ENCODE assay signal across 22 cellular contexts in the genomic region with DNA sequence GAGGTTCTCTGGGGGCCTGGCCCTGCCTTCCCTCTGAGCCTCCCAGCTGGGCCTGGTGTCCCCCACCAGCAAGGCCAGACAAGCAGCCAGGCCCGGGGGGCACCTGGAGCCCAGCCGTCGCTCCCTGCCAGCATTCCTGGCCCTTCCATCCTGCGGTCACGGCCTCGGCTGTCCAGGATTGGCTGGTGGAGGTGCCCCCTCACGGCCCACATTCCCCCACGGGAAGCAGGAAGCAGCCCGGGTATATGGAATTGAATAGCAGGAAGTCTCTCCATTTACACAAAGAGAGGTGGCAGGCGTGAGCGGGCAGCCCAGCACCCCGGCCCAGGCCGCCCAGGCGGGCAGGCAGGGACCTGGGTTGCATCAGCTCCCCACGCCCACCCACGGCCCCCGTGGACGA. TPM values are rescaled to one million over a fixed set of nuclear protein-coding genes. Genes with fewer than 3 reads are reported as not detected.
A peak's percentile ranks its signal among the peaks of the same experiment; 100 is the strongest.
DNase-seq lines count a peak whose midpoint lies in the region; ATAC-seq, FAIRE-seq and TF ChIP-seq lines count a peak whose summit lies in the region.
"Had no signal": no experiment of that assay in that cellular context is flagged by ENCODE, and none has a peak within 500 bp of the region (broad histone marks: within the 10 kb centered on the region; RNA-seq: fewer than 3 reads in every experiment).

No MANE protein-coding gene starts in this region.

- H3K4me1 ChIP-seq in heart left ventricle (peaks cover 0 to 7% (median 0%) of the 10 kb centered on the region in 12 donors), left ventricle myocardium inferior (no peaks in the 10 kb centered on the region), skeletal muscle tissue (ENCODE audit: control insufficient read depth in 3 of 3, insufficient read depth in 3 of 3, low read length in 3 of 3) (peaks cover 4 to 14% (median 9%) of the 10 kb centered on the region in 3 donors), aorta (ENCODE audit: control insufficient read depth in 1 of 2, insufficient read depth in 2 of 2, low read length in 2 of 2) (no peaks in the 10 kb centered on the region), tibial nerve (no peaks in the 10 kb centered on the region)

- TF ChIP-seq EP300 in tibial nerve (IDR thresholded peaks at IDR 0.05): no peak

- FAIRE-seq in H54 (lab: Jason Lieb, UNC): no peak
- FAIRE-seq: GM12891, kidney had no signal

- intact Hi-C loops in heart left ventricle (cut with DNase I) (no loop called here), left ventricle myocardium superior (cut with micrococcal nuclease) (no loop called here), left ventricle myocardium inferior (cut with micrococcal nuclease) (no loop called here), aorta (cut with DNase I) (no loop called here)

- ATAC-seq in heart left ventricle: peak in 2 of 4 donors; percentile 4 to 47
- ATAC-seq in left ventricle myocardium superior: no peak
- peak; percentile 52 for ATAC-seq in aorta (ENCODE audit: low FRiP score)
- ATAC-seq in HG03565 (IDR thresholded peaks at IDR 0.05; ENCODE audit: unreplicated experiment): no peak
- ATAC-seq: activated T-helper 17 cell treated with anti-CD3 and anti-CD28 coated beads, Interleukin-2, amount 50 U/mL, for 72 hours; mucosa of descending colon had no signal

- H3K27me3 ChIP-seq in heart left ventricle (no peaks in the 10 kb centered on the region), left ventricle myocardium inferior (ENCODE audit: low read depth) (no peaks in the 10 kb centered on the region), skeletal muscle tissue (ENCODE audit: control insufficient read depth in 3 of 3, insufficient read depth in 3 of 3, low read length in 3 of 3) (no peaks in the 10 kb centered on the region), aorta (ENCODE audit: control insufficient read depth in 1 of 2, insufficient read depth in 2 of 2, low read length in 1 of 2) (no peaks in the 10 kb centered on the region), tibial nerve (no peaks in the 10 kb centered on the region)

- H3K27ac ChIP-seq in heart left ventricle: peak overlapping the region in 7 of 12 donors; percentile 13 to 73 (median 41)
- peak overlapping the region; percentile 48 for H3K27ac ChIP-seq in left ventricle myocardium inferior (replicated peaks)
- peak overlapping the region; percentile 70 for H3K27ac ChIP-seq in skeletal muscle tissue (ENCODE audit: low read depth, low read length)
- H3K27ac ChIP-seq in aorta (ENCODE audit: low read depth in 1 of 2, low read length in 2 of 2): no peak overlapping the region
- H3K27ac ChIP-seq in tibial nerve: peak overlapping the region in 2 of 4 donors; percentile 17 to 69
- H3K27ac ChIP-seq: C4-2B had no signal

- peaks cover 0 to 87% (median 42%) of the 10 kb centered on the region in 9 donors for H3K36me3 ChIP-seq in heart left ventricle
- peaks cover 63% of the 10 kb centered on the region for H3K36me3 ChIP-seq in left ventricle myocardium inferior
- H3K36me3 ChIP-seq in skeletal muscle tissue (ENCODE audit: control insufficient read depth in 3 of 3, insufficient read depth in 3 of 3, low read length in 3 of 3): peaks cover 22 to 42% (median 35%) of the 10 kb centered on the region in 3 donors
- H3K36me3 ChIP-seq in aorta (ENCODE audit: control insufficient read depth in 1 of 2, insufficient read depth in 2 of 2, low read length in 1 of 2): peaks cover 0 to 7% of the 10 kb centered on the region in 2 donors
- peaks cover 0 to 94% (median 27%) of the 10 kb centered on the region in 3 donors for H3K36me3 ChIP-seq in tibial nerve

- DNase-seq in heart left ventricle (no peak), left ventricle myocardium superior (no peak), left ventricle myocardium inferior (no peak), aorta (no peak), H54 (ENCODE audit: insufficient read length, low spot score) (no peak), tibial nerve (ENCODE audit: low spot score in 2 of 2) (no peak)
- DNase-seq: central memory CD4-positive, alpha-beta T cell; effector memory CD4-positive, alpha-beta T cell; hypothalamus; kidney; mucosa of descending colon; NCI-H1105 treated with DMSO at 0.1 percent for 48 hours; NCI-H748 treated with DMSO at 0.1 percent for 48 hours; OCI-M1; stimulated activated naive CD4-positive, alpha-beta T cell treated with Interleukin-2 at 50 U/mL for 16 hours; T-helper 2 cell had no signal

- H3K9me3 ChIP-seq in heart left ventricle (no peaks in the 10 kb centered on the region), left ventricle myocardium inferior (replicated peaks) (no peaks in the 10 kb centered on the region), skeletal muscle tissue (ENCODE audit: control insufficient read depth in 3 of 3, low read length in 3 of 3) (no peaks in the 10 kb centered on the region), aorta (ENCODE audit: control insufficient read depth, low read length) (no peaks in the 10 kb centered on the region), tibial nerve (no peaks in the 10 kb centered on the region)
- H3K9me3 ChIP-seq: mucosa of descending colon had no signal

- peak overlapping the region in 2 of 3 donors; percentile 32 to 66 for H3K9ac ChIP-seq in skeletal muscle tissue (ENCODE audit: low read depth in 1 of 3, low read length in 3 of 3)

- 68 to 75% (median 72%) methylated on average over 14 to 18 of the region's 18 CpGs for WGBS in heart left ventricle, 4 donors
- 83 to 90% methylated on average over 17 to 18 of the region's 18 CpGs for WGBS in aorta, 2 donors
- 60 to 80% methylated on average over 2 to 13 of the region's 18 CpGs for whole genome bisulfite sequencing in tibial nerve, 2 donors

- no peak for TF ChIP-seq CTCF in heart left ventricle (IDR thresholded peaks at IDR 0.05)
- no peak for TF ChIP-seq CTCF in left ventricle myocardium inferior (IDR thresholded peaks at IDR 0.05; ENCODE audit: borderline replicate concordance)
- no peak for TF ChIP-seq CTCF in tibial nerve (IDR thresholded peaks at IDR 0.05)

- H3K4me3 ChIP-seq in heart left ventricle (peak overlapping the region in 7 of 12 donors; percentile 17 to 48 (median 25)), left ventricle myocardium inferior (peak overlapping the region; percentile 43), skeletal muscle tissue (ENCODE audit: low read length in 3 of 3) (no peak overlapping the region), aorta (ENCODE audit: low read length in 2 of 2) (no peak overlapping the region), tibial nerve (peak overlapping the region in 1 of 4 donors; percentile 41)
- H3K4me3 ChIP-seq: mucosa of descending colon had no signal

- TF ChIP-seq POLR2A in heart left ventricle (IDR thresholded peaks at IDR 0.05) (no peak), H54 (IDR thresholded peaks at IDR 0.05; ENCODE audit: low read depth, low read length) (no peak), tibial nerve (IDR thresholded peaks at IDR 0.05) (no peak)

RNA-seq across cellular contexts. Expression of gene TRAF7, which starts 14.5 kb away (rescaled TPM):
- total RNA-seq in heart left ventricle (10 to 100 TPM; 20.2 to 40.2 (median 27.0) TPM), left ventricle myocardium superior (21.4 TPM), left ventricle myocardium inferior (26.0 TPM), skeletal muscle tissue (24.0 TPM), aorta (10 to 100 TPM; 47.7 to 54.4 TPM), tibial nerve (10 to 100 TPM; 29.1 to 53.7 (median 38.4) TPM)
- polyA plus RNA-seq in heart left ventricle (10 to 100 TPM; 12.2 to 39.5 TPM), aorta (10 to 100 TPM; 24.4 to 38.0 TPM)

RNA-seq across cellular contexts. Expression of gene RAB26, which starts 21.7 kb away (rescaled TPM):
- total RNA-seq in heart left ventricle (1 to 10 TPM in 4 of 9 donors, under 1 TPM in 5; 0.36 to 5.0 (median 0.75) TPM), left ventricle myocardium superior (1.7 TPM), left ventricle myocardium inferior (1.7 TPM), skeletal muscle tissue (not detected), aorta (under 1 TPM in 1 of 2 donors, not detected in 1; 0.51 TPM), tibial nerve (not detected)
- polyA plus RNA-seq in heart left ventricle (1 to 10 TPM in 1 of 2 donors, under 1 TPM in 1; 0.28 to 3.3 TPM), aorta (1 to 10 TPM; 2.5 to 4.8 TPM)
- total RNA-seq: A172 had no signal

RNA-seq across cellular contexts. Expression of gene CASKIN1, which starts 26.3 kb away (rescaled TPM):
- total RNA-seq in heart left ventricle (1 to 10 TPM in 8 of 9 donors, under 1 TPM in 1; 0.77 to 7.0 (median 2.1) TPM), left ventricle myocardium superior (9.2 TPM), left ventricle myocardium inferior (4.0 TPM), skeletal muscle tissue (0.52 TPM), aorta (under 1 TPM in 1 of 2 donors, not detected in 1; 0.15 TPM), tibial nerve (under 1 TPM in 3 of 4 donors, not detected in 1; 0.20 to 0.63 (median 0.30) TPM)
- polyA plus RNA-seq in heart left ventricle (1 to 10 TPM in 1 of 2 donors, under 1 TPM in 1; 0.37 to 4.0 TPM), aorta (under 1 TPM; 0.13 to 0.28 TPM)

RNA-seq across cellular contexts. Expression of gene PKD1, which starts 34.4 kb away (rescaled TPM):
- total RNA-seq in heart left ventricle (100 to 1,000 TPM in 6 of 9 donors, 10 to 100 TPM in 3; 64.9 to 441 (median 110) TPM), left ventricle myocardium superior (92.9 TPM), left ventricle myocardium inferior (83.9 TPM), skeletal muscle tissue (88.7 TPM), aorta (100 to 1,000 TPM; 325 to 337 TPM), tibial nerve (100 to 1,000 TPM; 207 to 542 (median 381) TPM)
- polyA plus RNA-seq in heart left ventricle (100 to 1,000 TPM in 1 of 2 donors, 10 to 100 TPM in 1; 90.6 to 105 TPM), aorta (100 to 1,000 TPM in 1 of 2 donors, 10 to 100 TPM in 1; 42.8 to 270 TPM)

RNA-seq across cellular contexts. Expression of gene MLST8, which starts 35.2 kb away (rescaled TPM):
- 10 to 100 TPM; 19.8 to 49.0 (median 22.8) TPM for total RNA-seq in heart left ventricle
- polyA plus RNA-seq in heart left ventricle: 10 to 100 TPM; 28.5 to 42.3 TPM
- 29.9 TPM for total RNA-seq in left ventricle myocardium superior
- 27.3 TPM for total RNA-seq in left ventricle myocardium inferior
- 7.8 TPM for total RNA-seq in skeletal muscle tissue
- 10 to 100 TPM; 14.1 to 19.9 TPM for total RNA-seq in aorta
- polyA plus RNA-seq in aorta: 10 to 100 TPM; 23.7 to 50.7 TPM
- total RNA-seq in tibial nerve: 10 to 100 TPM; 28.8 to 73.8 (median 43.8) TPM

Comparison
In these comparisons a context has a peak if more than half of its experiments do, and no peak if none do; other contexts are left out.
1. H3K27ac ChIP-seq: peak in heart left ventricle (7 of 12), left ventricle myocardium inferior (single experiment) and skeletal muscle tissue (single experiment); none in aorta (0 of 2).
2. H3K4me3 ChIP-seq: peak in heart left ventricle (7 of 12) and left ventricle myocardium inferior (single experiment); none in skeletal muscle tissue (0 of 3) and aorta (0 of 2).